ENCODE assay signal across 8 cellular contexts in genomic region chr1:83998599-83999315, GRCh38. TPM values are rescaled to one million over a fixed set of nuclear protein-coding genes. Genes with fewer than 3 reads are reported as not detected.
DNase-seq lines count a peak whose midpoint lies in the region; ATAC-seq and TF ChIP-seq lines count a peak whose summit lies in the region.

TSS of gene TTLL7 (minus strand) at chr1:83999132. CDS start at chr1:83952211, 46,921 bp downstream.

- H3K79me2 ChIP-seq in KMS-11 (ENCODE audit: insufficient read depth, low read depth), result no peaks in the 10 kb centered on the region
- H3K79me2 ChIP-seq in parathyroid adenoma, result no peaks in the 10 kb centered on the region

- H3K36me3 ChIP-seq in KMS-11 (ENCODE audit: insufficient read depth), result no peaks in the 10 kb centered on the region
- H3K36me3 ChIP-seq in SJCRH30, result no peaks in the 10 kb centered on the region
- H3K36me3 ChIP-seq in cardiac muscle cell, result no peaks in the 10 kb centered on the region
- H3K36me3 ChIP-seq in parathyroid adenoma (ENCODE audit: control insufficient read depth, insufficient read depth, low read length), result no peaks in the 10 kb centered on the region
- H3K36me3 ChIP-seq in transverse colon, result no peaks in the 10 kb centered on the region

- in situ Hi-C loops in transverse colon (cut with MboI; ENCODE audit: low pct_ligation_motif_present in 1 of 4, low pct_unique_long_range_greater_than_20kb in 1 of 4, low sequenced_read_pairs in 3 of 4), result no loop called here

- peak within 1 kb of the TSS; percentile 83 for H2AFZ ChIP-seq in KMS-11 (ENCODE audit: low read depth)
- H2AFZ ChIP-seq in parathyroid adenoma, result peak within 1 kb of the TSS; percentile 89

- peaks cover 14% of the 10 kb centered on the region for H3K4me1 Mint-ChIP-seq in activated naive CD4-positive, alpha-beta T cell treated with anti-CD3 and anti-CD28 coated beads, Interleukin-2, amount 50 U/mL, for 24 hours

- H3K9me3 ChIP-seq in SJCRH30 (replicated peaks) (no peaks in the 10 kb centered on the region), cardiac muscle cell (ENCODE audit: low read depth) (no peaks in the 10 kb centered on the region), parathyroid adenoma (ENCODE audit: control insufficient read depth, low read length) (no peaks in the 10 kb centered on the region), transverse colon (no peaks in the 10 kb centered on the region)

- no peaks in the 10 kb centered on the region for H3K36me3 Mint-ChIP-seq in activated naive CD4-positive, alpha-beta T cell treated with anti-CD3 and anti-CD28 coated beads, Interleukin-2, amount 50 U/mL, for 24 hours

- H3K4me2 ChIP-seq in KMS-11 (peak within 1 kb of the TSS; percentile 94), parathyroid adenoma (ENCODE audit: low read length) (peak within 1 kb of the TSS; percentile 91)

- H3K4me1 ChIP-seq in KMS-11 (ENCODE audit: low read depth, poor library complexity, severe bottlenecking), result peaks cover 16% of the 10 kb centered on the region
- peaks cover 26% of the 10 kb centered on the region for H3K4me1 ChIP-seq in SJCRH30
- no peaks in the 10 kb centered on the region for H3K4me1 ChIP-seq in cardiac muscle cell (ENCODE audit: low read depth)
- no peaks in the 10 kb centered on the region for H3K4me1 ChIP-seq in parathyroid adenoma
- H3K4me1 ChIP-seq in transverse colon, result peaks cover 0 to 11% (median 8%) of the 10 kb centered on the region in 4 donors

- H3K4me3 ChIP-seq in KMS-11 (IDR thresholded peaks at IDR 0.05; ENCODE audit: insufficient read depth, low read depth, low read length) (peak within 1 kb of the TSS; percentile 42), SJCRH30 (peak within 1 kb of the TSS; percentile 98), cardiac muscle cell (peak within 1 kb of the TSS; percentile 84), parathyroid adenoma (ENCODE audit: low read depth, low read length) (peak within 1 kb of the TSS; percentile 62), transverse colon (peak within 1 kb of the TSS; percentile 67 to 83 (median 70))

- DNase-seq in DMS53 treated with DMSO at 0.1 percent for 48 hours (lab: John Stamatoyannopoulos, UW; ENCODE audit: unreplicated experiment) (peak; percentile 83), SJCRH30 (peak; percentile 90 to 92), cardiac muscle cell (ENCODE audit: low read depth in 1 of 2, low spot score in 1 of 2) (peak; percentile 76 to 84), transverse colon (peak; percentile 80)

- H3K27ac ChIP-seq in KMS-11 (peak within 1 kb of the TSS; percentile 50), SJCRH30 (peak within 1 kb of the TSS; percentile 100), cardiac muscle cell (peak within 1 kb of the TSS; percentile 89), parathyroid adenoma (no peak within 1 kb of the TSS), transverse colon (peak within 1 kb of the TSS; percentile 74 to 83 (median 80))

- no peak within 1 kb of the TSS for H3K27ac Mint-ChIP-seq in activated naive CD4-positive, alpha-beta T cell treated with anti-CD3 and anti-CD28 coated beads, Interleukin-2, amount 50 U/mL, for 24 hours

- intact Hi-C loops in transverse colon (cut with DNase I; ENCODE audit: low total_unique reads), result no loop called here

- 1% methylated on average over 17 of the region's 66 CpGs; no CpG with 5 or more reads in 1 of the 2 donors for WGBS in transverse colon (ENCODE audit: low coverage in 1 of 2), 2 donors

- H3K27me3 ChIP-seq in KMS-11 (ENCODE audit: insufficient read depth, low read depth), result no peaks in the 10 kb centered on the region
- no peaks in the 10 kb centered on the region for H3K27me3 ChIP-seq in SJCRH30
- peaks cover 68% of the 10 kb centered on the region for H3K27me3 ChIP-seq in cardiac muscle cell
- no peaks in the 10 kb centered on the region for H3K27me3 ChIP-seq in parathyroid adenoma (ENCODE audit: control insufficient read depth, insufficient read depth, low read length)
- peaks cover 28% of the 10 kb centered on the region for H3K27me3 ChIP-seq in transverse colon

- H3K27me3 Mint-ChIP-seq in activated naive CD4-positive, alpha-beta T cell treated with anti-CD3 and anti-CD28 coated beads, Interleukin-2, amount 50 U/mL, for 24 hours, result peaks cover 46% of the 10 kb centered on the region

- H3K4me3 Mint-ChIP-seq in activated naive CD4-positive, alpha-beta T cell treated with anti-CD3 and anti-CD28 coated beads, Interleukin-2, amount 50 U/mL, for 24 hours, result peak within 1 kb of the TSS; percentile 86

- peak; percentile 15 for TF ChIP-seq POLR2A in transverse colon (IDR thresholded peaks at IDR 0.05)

- TF ChIP-seq EP300 in transverse colon (IDR thresholded peaks at IDR 0.05; ENCODE audit: low read depth), result no peak

- TF ChIP-seq CTCF in KMS-11 (conservative IDR thresholded peaks at IDR 0.05; ENCODE audit: low read depth, low read length) (no peak), cardiac muscle cell (IDR thresholded peaks at IDR 0.05; ENCODE audit: low read depth, low read length) (no peak), parathyroid adenoma (IDR thresholded peaks at IDR 0.05) (no peak), transverse colon (IDR thresholded peaks at IDR 0.05) (no peak)

- H3K9me3 Mint-ChIP-seq in activated naive CD4-positive, alpha-beta T cell treated with anti-CD3 and anti-CD28 coated beads, Interleukin-2, amount 50 U/mL, for 24 hours, result no peaks in the 10 kb centered on the region

- no peaks in the 10 kb centered on the region for H4K20me1 ChIP-seq in KMS-11 (ENCODE audit: insufficient read depth)

- H3K9ac ChIP-seq in KMS-11, result peak within 1 kb of the TSS; percentile 94
- no peak within 1 kb of the TSS for H3K9ac ChIP-seq in parathyroid adenoma

- ATAC-seq in GM21825 (IDR thresholded peaks at IDR 0.05; ENCODE audit: unreplicated experiment), result peak; percentile 92

RNA-seq across cellular contexts. Expression of gene TTLL7, which starts in this region (rescaled TPM):
- total RNA-seq in SJCRH30 (2014; rRNA removed; shearing (Covaris generic)), result 21.7 and 25.2 TPM in 2 replicates
- total RNA-seq in cardiac muscle cell (3.8 and 7.8 TPM in 2 replicates), transverse colon (1 to 10 TPM; 2.7 to 9.5 (median 4.2) TPM)
- 6.7 and 7.7 TPM in 2 replicates for polyA plus RNA-seq in cardiac muscle cell

Comparison
In these comparisons a context has a peak if more than half of its experiments do, and no peak if none do; other contexts are left out.
1. H3K4me3 ChIP-seq: peak in every context shown above with its lines; median percentile 98 in SJCRH30; 84 in cardiac muscle cell; 70 in transverse colon; 62 in parathyroid adenoma; 42 in KMS-11.